ENCODE assay signal across 16 cellular contexts in the genomic region with DNA sequence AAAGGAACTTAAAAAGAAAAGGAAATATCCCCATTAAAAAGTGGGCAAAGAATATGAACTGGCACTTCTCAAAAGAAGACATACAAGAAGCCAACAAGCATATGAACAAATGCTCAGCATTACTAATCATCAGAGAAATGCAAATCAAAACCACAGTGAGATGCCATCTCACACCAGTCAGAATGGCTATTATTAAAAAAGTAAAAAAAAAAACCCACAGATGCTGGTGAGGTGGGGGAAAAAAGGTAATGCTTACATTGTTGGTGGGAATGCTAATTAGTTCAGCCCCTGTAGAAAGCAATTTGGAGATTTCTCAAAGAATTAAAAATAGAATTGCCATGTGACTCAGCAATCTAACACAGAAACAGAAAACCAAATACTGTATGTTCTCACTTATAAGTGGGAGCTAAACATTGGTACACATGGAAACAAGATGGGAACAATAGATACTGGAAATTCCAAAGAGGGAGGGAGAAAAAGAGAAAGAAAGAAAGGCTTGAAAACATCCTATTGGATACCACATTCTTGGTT.
DNase-seq lines count a peak whose midpoint lies in the region; ATAC-seq, FAIRE-seq and TF ChIP-seq lines count a peak whose summit lies in the region.
"Had no signal": no experiment of that assay in that cellular context is flagged by ENCODE, and none has a peak within 500 bp of the region (broad histone marks: within the 10 kb centered on the region; RNA-seq: fewer than 3 reads in every experiment).

No MANE protein-coding gene starts in this region.

- H3K27ac ChIP-seq in osteoblast (ENCODE audit: low read depth, low read length): peak overlapping the region; percentile 45
- H3K27ac ChIP-seq: skin epidermis, transverse colon had no signal

- H3K27me3 ChIP-seq in bronchial epithelial cell (ENCODE audit: control insufficient read depth, insufficient read depth, low read length) (no peaks in the 10 kb centered on the region), osteoblast (ENCODE audit: insufficient read depth, low read length) (no peaks in the 10 kb centered on the region), HAP-1 (ENCODE audit: low read depth) (no peaks in the 10 kb centered on the region)
- H3K27me3 ChIP-seq: MG63, transverse colon had no signal

- H3K4me1 ChIP-seq in osteoblast (ENCODE audit: insufficient read depth, low read length): no peaks in the 10 kb centered on the region
- no peaks in the 10 kb centered on the region for H3K4me1 ChIP-seq in HAP-1
- H3K4me1 ChIP-seq: transverse colon had no signal

- H4K20me1 ChIP-seq in osteoblast (ENCODE audit: insufficient read depth, low read length): no peaks in the 10 kb centered on the region

- in situ Hi-C loops in HAP-1 (cut with MboI; ENCODE audit: low sequenced_read_pairs): no loop called here

- ATAC-seq in GM18498 (IDR thresholded peaks at IDR 0.05; ENCODE audit: unreplicated experiment): peak; percentile 65
- ATAC-seq in GM21825 (IDR thresholded peaks at IDR 0.05; ENCODE audit: unreplicated experiment): no peak

- H3K4me2 ChIP-seq in osteoblast (ENCODE audit: insufficient read depth, low read length): no peak overlapping the region

- H3K4me3 ChIP-seq in bronchial epithelial cell (ENCODE audit: low read depth, low read length): no peak overlapping the region
- H3K4me3 ChIP-seq in osteoblast (ENCODE audit: insufficient read depth, low read length): no peak overlapping the region
- no peak overlapping the region for H3K4me3 ChIP-seq in HAP-1
- H3K4me3 ChIP-seq: MG63, skin epidermis, transverse colon had no signal

- peaks cover 5% of the 10 kb centered on the region for H3K9me3 ChIP-seq in osteoblast (ENCODE audit: low read depth, low read length)
- no peaks in the 10 kb centered on the region for H3K9me3 ChIP-seq in HAP-1
- H3K9me3 ChIP-seq: transverse colon had no signal

- TF ChIP-seq CTCF in bronchial epithelial cell (IDR thresholded peaks at IDR 0.05; ENCODE audit: insufficient read depth, low read length, severe bottlenecking) (no peak), osteoblast (IDR thresholded peaks at IDR 0.05; ENCODE audit: extremely low read depth, low read depth, low read length) (no peak)

- H3K79me2 ChIP-seq in osteoblast (ENCODE audit: insufficient read depth, low read length): no peaks in the 10 kb centered on the region

- H3K36me3 ChIP-seq in bronchial epithelial cell (ENCODE audit: control insufficient read depth, insufficient read depth, low read length): no peaks in the 10 kb centered on the region
- H3K36me3 ChIP-seq in osteoblast (ENCODE audit: insufficient read depth, low read length): no peaks in the 10 kb centered on the region
- no peaks in the 10 kb centered on the region for H3K36me3 ChIP-seq in HAP-1 (replicated peaks)
- H3K36me3 ChIP-seq: MG63, transverse colon had no signal

- peak; percentile 80 for DNase-seq in LHCN-M2 (ENCODE audit: low read depth)
- peak; percentile 22 for DNase-seq in bronchial epithelial cell (ENCODE audit: low read depth)
- DNase-seq in osteoblast (ENCODE audit: insufficient read length, low spot score, missing footprints): no peak
- no peak for DNase-seq in C1 segment of cervical spinal cord (lab: John Stamatoyannopoulos, UW)
- no peak for DNase-seq in cerebellar nuclear complex (lab: John Stamatoyannopoulos, UW)
- no peak for DNase-seq in HAP-1 (ENCODE audit: low spot score in 2 of 2)
- DNase-seq: activated naive CD4-positive, alpha-beta T cell treated with anti-CD3 and anti-CD28 coated beads for 36 hours; activated T-cell treated with anti-CD3 and anti-CD28 coated beads for 4 hours; effector memory CD4-positive, alpha-beta T cell; foreskin fibroblast; MG63; NCI-H187; transverse colon had no signal

- FAIRE-seq in bronchial epithelial cell (lab: Jason Lieb, UNC): no peak

- H2AFZ ChIP-seq in osteoblast (ENCODE audit: low read length): no peak overlapping the region

Comparison
In these comparisons a context has a peak if more than half of its experiments do, and no peak if none do; other contexts are left out.
1. DNase-seq: peak in LHCN-M2 (single experiment) and bronchial epithelial cell (single experiment); none in osteoblast (single experiment), C1 segment of cervical spinal cord (0 of 14), cerebellar nuclear complex (0 of 2) and HAP-1 (0 of 2).